In genomic region chr3:57464011-57464410, GRCh38 we compare ENCODE assay signal across 1 cellular context.
TF ChIP-seq lines count a peak whose summit lies in the region.

No MANE protein-coding gene starts in this region.

TF ChIP-seq in endothelial cell of umbilical vein, 7 proteins besides CTCF, POLR2A, EP300 and RAD21 (continued from another document):
- TF ChIP-seq MAX (IDR thresholded peaks at IDR 0.05; ENCODE audit: insufficient read depth, insufficient read length) (no peak), GATA2 (IDR thresholded peaks at IDR 0.05; ENCODE audit: insufficient read depth, insufficient read length, low read depth, low read length) (no peak), MYC (IDR thresholded peaks at IDR 0.05; ENCODE audit: low read depth, low read length) (no peak), JUN (IDR thresholded peaks at IDR 0.05; ENCODE audit: borderline replicate concordance, insufficient read depth, insufficient read length, low read depth) (no peak), FOS (IDR thresholded peaks at IDR 0.05; ENCODE audit: borderline replicate concordance, insufficient read depth, low read length) (no peak)
